9 cellular contexts compared by ENCODE assay signal in genomic region chr4:104966349-104967033, GRCh38.
DNase-seq lines count a peak whose midpoint lies in the region; ATAC-seq and TF ChIP-seq lines count a peak whose summit lies in the region.
"Had no signal": no experiment of that assay in that cellular context is flagged by ENCODE, and none has a peak within 500 bp of the region (broad histone marks: within the 10 kb centered on the region; RNA-seq: fewer than 3 reads in every experiment).

No MANE protein-coding gene starts in this region.

- peaks cover 20% of the 10 kb centered on the region for H3K4me1 Mint-ChIP-seq in activated naive CD8-positive, alpha-beta T cell treated with anti-CD3 and anti-CD28 coated beads, Interleukin-2, amount 50 U/mL, for 24 hours

- H2BK12ac ChIP-seq in trophoblast cell (ENCODE audit: low read length) (no peak overlapping the region), mesenchymal stem cell (ENCODE audit: low read length in 2 of 2) (no peak overlapping the region)

- H3K14ac ChIP-seq in trophoblast cell (ENCODE audit: low read length) = no peak overlapping the region
- no peak overlapping the region for H3K14ac ChIP-seq in mesenchymal stem cell (ENCODE audit: low read length in 2 of 2)

- TF ChIP-seq POLR2A in GM18505 (IDR thresholded peaks at IDR 0.05; ENCODE audit: borderline replicate concordance, extremely low read depth, insufficient read depth, insufficient read length) = no peak

- no peak overlapping the region for H4K12ac ChIP-seq in trophoblast cell (ENCODE audit: low read depth, low read length)

- H3K79me1 ChIP-seq in trophoblast cell (ENCODE audit: low read length) (peaks cover 2% of the 10 kb centered on the region), mesenchymal stem cell (replicated peaks; ENCODE audit: low read length, poor library complexity, severe bottlenecking) (no peaks in the 10 kb centered on the region)

- H3K36me3 ChIP-seq in trophoblast cell (ENCODE audit: control insufficient read depth in 1 of 2, insufficient read depth in 2 of 2, low read length in 2 of 2) (no peaks in the 10 kb centered on the region), mesenchymal stem cell (ENCODE audit: control insufficient read depth in 1 of 2, insufficient read depth in 2 of 2, low read depth in 1 of 2, low read length in 2 of 2) (no peaks in the 10 kb centered on the region)
- H3K36me3 ChIP-seq: tibial artery had no signal

- peak overlapping the region; percentile 87 for H3K27ac Mint-ChIP-seq in activated naive CD8-positive, alpha-beta T cell treated with anti-CD3 and anti-CD28 coated beads, Interleukin-2, amount 50 U/mL, for 24 hours

- peaks cover 2% of the 10 kb centered on the region for H3K36me3 Mint-ChIP-seq in activated naive CD8-positive, alpha-beta T cell treated with anti-CD3 and anti-CD28 coated beads, Interleukin-2, amount 50 U/mL, for 24 hours (ENCODE audit: low read depth)

- H2BK15ac ChIP-seq in mesenchymal stem cell (ENCODE audit: low read depth, poor library complexity, severe bottlenecking) = no peak overlapping the region

- H3K4me2 ChIP-seq in trophoblast cell (ENCODE audit: low read length) (peak overlapping the region; percentile 11), mesenchymal stem cell (ENCODE audit: low read length, poor library complexity, severe bottlenecking) (no peak overlapping the region)

- no peak overlapping the region for H2BK5ac ChIP-seq in trophoblast cell (ENCODE audit: low read depth, low read length, poor library complexity)
- H2BK5ac ChIP-seq in mesenchymal stem cell (ENCODE audit: low read depth, low read length, poor library complexity, severe bottlenecking) = no peak overlapping the region

- no peak overlapping the region for H3K9ac ChIP-seq in trophoblast cell (ENCODE audit: low read length)
- H3K9ac ChIP-seq in mesenchymal stem cell (ENCODE audit: low read length) = no peak overlapping the region

- DNase-seq in HL-60 (ENCODE audit: low read depth in 1 of 2, low spot score in 1 of 2) (peak; percentile 50 to 94), trophoblast cell (peak in 1 of 2 donors; percentile 66), HEK293T (ENCODE audit: extremely low spot score) (no peak), mesenchymal stem cell (no peak), NCI-H446 treated with DMSO at 0.1 percent for 48 hours (lab: John Stamatoyannopoulos, UW) (no peak)
- no peak for DNase-seq in activated naive CD8-positive, alpha-beta T cell treated with anti-CD3 and anti-CD28 coated beads, Interleukin-2, amount 50 U/mL, for 24 hours

- H3K4me3 ChIP-seq in HL-60 (replicated peaks; ENCODE audit: insufficient read depth, low read length) (no peak overlapping the region), trophoblast cell (ENCODE audit: low read depth, low read length) (no peak overlapping the region), mesenchymal stem cell (ENCODE audit: insufficient read depth in 1 of 2, low read depth in 1 of 2, low read length in 2 of 2) (no peak overlapping the region)
- H3K4me3 ChIP-seq: tibial artery had no signal

- H2AK5ac ChIP-seq in trophoblast cell (ENCODE audit: low read length) (no peak overlapping the region), mesenchymal stem cell (ENCODE audit: low read length, severe bottlenecking) (no peak overlapping the region)

- H2BK120ac ChIP-seq in trophoblast cell (ENCODE audit: insufficient read depth, low read length, poor library complexity) (peak overlapping the region; percentile 33), mesenchymal stem cell (ENCODE audit: low read depth, low read length) (no peak overlapping the region)

- no CpG with 5 or more reads among the region's 3 CpGs for WGBS in trophoblast cell (ENCODE audit: extremely low coverage, insufficient coverage, insufficient read length)
- WGBS in mesenchymal stem cell = 86% methylated on average over 1 of the region's 3 CpGs

- ATAC-seq in GM18505 (IDR thresholded peaks at IDR 0.05; ENCODE audit: unreplicated experiment) (peak; percentile 98), GM21447 (IDR thresholded peaks at IDR 0.05; ENCODE audit: unreplicated experiment) (peak; percentile 94)
- peak; percentile 99 for ATAC-seq in activated naive CD8-positive, alpha-beta T cell treated with anti-CD3 and anti-CD28 coated beads, Interleukin-2, amount 50 U/mL, for 24 hours

- no peak for TF ChIP-seq CTCF in HL-60 (IDR thresholded peaks at IDR 0.05; ENCODE audit: insufficient read depth, low read length)

- H3K27ac ChIP-seq in HL-60 (replicated peaks) (peak overlapping the region; percentile 61), trophoblast cell (ENCODE audit: low read depth, low read length) (peak overlapping the region; percentile 64), mesenchymal stem cell (ENCODE audit: low read length, poor library complexity, severe bottlenecking) (no peak overlapping the region)
- H3K27ac ChIP-seq: tibial artery had no signal

- H3K9me3 ChIP-seq in trophoblast cell (ENCODE audit: insufficient read depth, low read depth, low read length) (no peaks in the 10 kb centered on the region), mesenchymal stem cell (ENCODE audit: control insufficient read depth, low read length) (peaks cover 3% of the 10 kb centered on the region)

- POLR2A ChIA-PET in HEK293T (lab: Yijun Ruan, JAX) = no interaction called here

- H3K4ac ChIP-seq in trophoblast cell (ENCODE audit: low read depth, low read length) (no peak overlapping the region), mesenchymal stem cell (ENCODE audit: low read depth in 1 of 2, low read length in 2 of 2) (no peak overlapping the region)

- H3K18ac ChIP-seq in trophoblast cell (ENCODE audit: low read length) = no peak overlapping the region
- no peak overlapping the region for H3K18ac ChIP-seq in mesenchymal stem cell (ENCODE audit: low read depth in 1 of 2, low read length in 2 of 2)

- H3K23ac ChIP-seq in trophoblast cell (ENCODE audit: low read length) (no peak overlapping the region), mesenchymal stem cell (ENCODE audit: low read length in 2 of 2) (no peak overlapping the region)

- CTCF ChIA-PET in HEK293T (lab: Yijun Ruan, JAX) = no interaction called here

- H4K8ac ChIP-seq in trophoblast cell (ENCODE audit: low read depth, low read length) = peak overlapping the region; percentile 38
- no peak overlapping the region for H4K8ac ChIP-seq in mesenchymal stem cell (ENCODE audit: low read length)

- peaks cover 4% of the 10 kb centered on the region for H3K9me3 Mint-ChIP-seq in activated naive CD8-positive, alpha-beta T cell treated with anti-CD3 and anti-CD28 coated beads, Interleukin-2, amount 50 U/mL, for 24 hours

- peak overlapping the region; percentile 56 for H3K4me3 Mint-ChIP-seq in activated naive CD8-positive, alpha-beta T cell treated with anti-CD3 and anti-CD28 coated beads, Interleukin-2, amount 50 U/mL, for 24 hours

- H3K27me3 ChIP-seq in HL-60 (ENCODE audit: insufficient read depth, poor library complexity, severe bottlenecking) = no peaks in the 10 kb centered on the region
- no peaks in the 10 kb centered on the region for H3K27me3 ChIP-seq in trophoblast cell (ENCODE audit: insufficient read depth, low read length)
- no peaks in the 10 kb centered on the region for H3K27me3 ChIP-seq in mesenchymal stem cell (ENCODE audit: control insufficient read depth in 1 of 2, insufficient read depth in 1 of 2, low read length in 2 of 2)
- H3K27me3 ChIP-seq: tibial artery had no signal

- H2AFZ ChIP-seq in trophoblast cell (ENCODE audit: insufficient read depth, low read length, poor library complexity) (no peak overlapping the region), mesenchymal stem cell (ENCODE audit: low read depth, low read length) (no peak overlapping the region)

- H3K79me2 ChIP-seq in trophoblast cell (ENCODE audit: control insufficient read depth, insufficient read depth, low read length, poor library complexity) = no peaks in the 10 kb centered on the region

- no peaks in the 10 kb centered on the region for H3K4me1 ChIP-seq in trophoblast cell (ENCODE audit: control insufficient read depth in 1 of 2, insufficient read depth in 2 of 2, low read length in 2 of 2)
- H3K4me1 ChIP-seq in mesenchymal stem cell (ENCODE audit: control insufficient read depth, insufficient read depth, low read depth, low read length) = no peaks in the 10 kb centered on the region
- H3K4me1 ChIP-seq: tibial artery had no signal

- H3K27me3 Mint-ChIP-seq in activated naive CD8-positive, alpha-beta T cell treated with anti-CD3 and anti-CD28 coated beads, Interleukin-2, amount 50 U/mL, for 24 hours = no peaks in the 10 kb centered on the region

- H4K91ac ChIP-seq in trophoblast cell (ENCODE audit: low read depth, low read length) = no peak overlapping the region
- H4K91ac ChIP-seq in mesenchymal stem cell (ENCODE audit: low read length) = no peak overlapping the region

TF ChIP-seq in HEK293T, 16 proteins besides CTCF, POLR2A, EP300 and RAD21:
- TF ChIP-seq FOXK2 (IDR thresholded peaks at IDR 0.05) (no peak), ELF4 (IDR thresholded peaks at IDR 0.05) (no peak), FOXM1 (IDR thresholded peaks at IDR 0.05; ENCODE audit: borderline replicate concordance) (no peak), HDGF (IDR thresholded peaks at IDR 0.05; ENCODE audit: borderline replicate concordance) (no peak), LEF1 (IDR thresholded peaks at IDR 0.05; ENCODE audit: borderline replicate concordance) (no peak), ARNT (IDR thresholded peaks at IDR 0.05) (no peak), FOXA1 (IDR thresholded peaks at IDR 0.05) (no peak), TARDBP (IDR thresholded peaks at IDR 0.05) (no peak)

Comparison
In these comparisons a context has a peak if more than half of its experiments do, and no peak if none do; other contexts are left out.
1. DNase-seq: peak in HL-60 (2 of 2); none in activated naive CD8-positive, alpha-beta T cell treated with anti-CD3 and anti-CD28 coated beads, Interleukin-2, amount 50 U/mL, for 24 hours (single experiment), HEK293T (single experiment), mesenchymal stem cell (single experiment) and NCI-H446 treated with DMSO at 0.1 percent for 48 hours (single experiment).
2. Peak in every context shown above with its lines, with median percentiles within 50 percentile points of each other: ATAC-seq.